20 cellular contexts compared by ENCODE assay signal in genomic region chr2:199439094-199439493, GRCh38. TPM values are rescaled to one million over a fixed set of nuclear protein-coding genes. Genes with fewer than 3 reads are reported as not detected.
"Had no signal": no experiment of that assay in that cellular context is flagged by ENCODE, and none has a peak within 500 bp of the region (broad histone marks: within the 10 kb centered on the region; RNA-seq: fewer than 3 reads in every experiment).

No MANE protein-coding gene starts in this region.

- ATAC-seq: activated CD8-positive, alpha-beta T cell treated with anti-CD3 and anti-CD28 coated beads, Interleukin-2, amount 10 ng/mL, durations not matched to agents 7 days and 5 days; activated T-cell treated with anti-CD3 and anti-CD28 coated beads, Interleukin-2, amount 50 U/mL, for 4 hours; body of pancreas; naive thymus-derived CD4-positive, alpha-beta T cell; stimulated activated memory B cell treated with anti-CD40 and anti-IgM and Interleukin-4, amounts not matched to agents 10 μg/mL and 1 μg/mL and 100 μg/mL, for 72 hours; upper lobe of right lung had no signal

- H3K4me1 Mint-ChIP-seq: activated B cell treated with CpG ODN at 0.5 μM for 24 hours; activated CD4-positive, alpha-beta T cell treated with anti-CD3 and anti-CD28 coated beads, Interleukin-2, amount 10 ng/mL, durations not matched to agents 24 days and 14 days; naive thymus-derived CD4-positive, alpha-beta T cell; stimulated activated memory B cell treated with anti-CD40 and anti-IgM and Interleukin-4, amounts not matched to agents 10 μg/mL and 1 μg/mL and 100 μg/mL, for 72 hours had no signal

- H3K9ac ChIP-seq: parathyroid adenoma had no signal

- H3K9me3 ChIP-seq: body of pancreas, neutrophil, sigmoid colon, thoracic aorta, upper lobe of right lung had no signal

- H3K4me1 ChIP-seq: body of pancreas, parathyroid adenoma, sigmoid colon, upper lobe of right lung had no signal

- H2AFZ ChIP-seq: parathyroid adenoma had no signal

- H3K79me2 ChIP-seq: parathyroid adenoma had no signal

- H3K9me3 Mint-ChIP-seq: activated B cell treated with CpG ODN at 0.5 μM for 24 hours; activated CD4-positive, alpha-beta T cell treated with anti-CD3 and anti-CD28 coated beads, Interleukin-2, amount 10 ng/mL, durations not matched to agents 24 days and 14 days; activated naive CD4-positive, alpha-beta T cell treated with anti-CD3 and anti-CD28 coated beads for 36 hours; activated T-cell treated with anti-CD3 and anti-CD28 coated beads, Interleukin-2, amount 50 U/mL, for 4 hours; stimulated activated memory B cell treated with anti-CD40 and anti-IgM and Interleukin-4, amounts not matched to agents 10 μg/mL and 1 μg/mL and 100 μg/mL, for 72 hours had no signal

- H3K36me3 Mint-ChIP-seq: naive thymus-derived CD4-positive, alpha-beta T cell; stimulated activated memory B cell treated with anti-CD40 and anti-IgM and Interleukin-4, amounts not matched to agents 10 μg/mL and 1 μg/mL and 100 μg/mL, for 72 hours had no signal

- H3K4me3 Mint-ChIP-seq: activated B cell treated with CpG ODN at 0.5 μM for 24 hours; activated CD4-positive, alpha-beta T cell treated with anti-CD3 and anti-CD28 coated beads, Interleukin-2, amount 10 ng/mL, durations not matched to agents 24 days and 14 days; activated CD8-positive, alpha-beta T cell treated with anti-CD3 and anti-CD28 coated beads, Interleukin-2, amount 10 ng/mL, durations not matched to agents 7 days and 5 days; activated naive CD4-positive, alpha-beta T cell treated with anti-CD3 and anti-CD28 coated beads for 36 hours; activated T-cell treated with anti-CD3 and anti-CD28 coated beads, Interleukin-2, amount 50 U/mL, for 4 hours; naive thymus-derived CD4-positive, alpha-beta T cell; stimulated activated memory B cell treated with anti-CD40 and anti-IgM and Interleukin-4, amounts not matched to agents 10 μg/mL and 1 μg/mL and 100 μg/mL, for 72 hours had no signal

- H3K27ac Mint-ChIP-seq: activated B cell treated with CpG ODN at 0.5 μM for 24 hours; activated CD4-positive, alpha-beta T cell treated with anti-CD3 and anti-CD28 coated beads, Interleukin-2, amount 10 ng/mL, durations not matched to agents 24 days and 14 days; activated CD8-positive, alpha-beta T cell treated with anti-CD3 and anti-CD28 coated beads, Interleukin-2, amount 10 ng/mL, durations not matched to agents 7 days and 5 days; activated naive CD4-positive, alpha-beta T cell treated with anti-CD3 and anti-CD28 coated beads for 36 hours; naive thymus-derived CD4-positive, alpha-beta T cell; stimulated activated memory B cell treated with anti-CD40 and anti-IgM and Interleukin-4, amounts not matched to agents 10 μg/mL and 1 μg/mL and 100 μg/mL, for 72 hours had no signal

- H3K4me3 ChIP-seq: body of pancreas, sigmoid colon, thoracic aorta, upper lobe of right lung had no signal

- DNase-seq: activated B cell treated with CpG ODN at 0.5 μM for 24 hours; activated CD4-positive, alpha-beta T cell treated with anti-CD3 and anti-CD28 coated beads, Interleukin-2, amount 10 ng/mL, durations not matched to agents 24 days and 14 days; activated CD8-positive, alpha-beta T cell treated with anti-CD3 and anti-CD28 coated beads, Interleukin-2, amount 10 ng/mL, durations not matched to agents 7 days and 5 days; activated naive CD4-positive, alpha-beta T cell treated with anti-CD3 and anti-CD28 coated beads for 36 hours; activated T-cell treated with anti-CD3 and anti-CD28 coated beads, Interleukin-2, amount 50 U/mL, for 4 hours; body of pancreas; dorsolateral prefrontal cortex; foreskin fibroblast; hippocampal formation; mesenchymal stem cell; naive thymus-derived CD4-positive, alpha-beta T cell; sigmoid colon; stimulated activated CD4-positive, alpha-beta T cell treated with anti-CD3 and anti-CD28 coated beads, Interleukin-4, amount 100 ng/mL, for 4 hours; T-helper 2 cell; upper lobe of right lung had no signal

- H3K27ac ChIP-seq: body of pancreas, epithelial cell of prostate, neutrophil, parathyroid adenoma, sigmoid colon, thoracic aorta, upper lobe of right lung had no signal

- H3K27me3 ChIP-seq: body of pancreas, dorsolateral prefrontal cortex, sigmoid colon, upper lobe of right lung had no signal

- H3K36me3 ChIP-seq: neutrophil, sigmoid colon, thoracic aorta, upper lobe of right lung had no signal

RNA-seq across cellular contexts. Expression of gene SATB2, which starts 18.6 kb away (rescaled TPM):
- total RNA-seq: activated CD4-positive, alpha-beta T cell treated with anti-CD3 and anti-CD28 coated beads, Interleukin-2, amount 10 ng/mL, durations not matched to agents 24 days and 14 days; activated CD8-positive, alpha-beta T cell treated with anti-CD3 and anti-CD28 coated beads, Interleukin-2, amount 10 ng/mL, durations not matched to agents 7 days and 5 days had no signal
- polyA plus RNA-seq: naive thymus-derived CD4-positive, alpha-beta T cell had no signal
